ENCODE assay signal across 18 cellular contexts in the genomic region with DNA sequence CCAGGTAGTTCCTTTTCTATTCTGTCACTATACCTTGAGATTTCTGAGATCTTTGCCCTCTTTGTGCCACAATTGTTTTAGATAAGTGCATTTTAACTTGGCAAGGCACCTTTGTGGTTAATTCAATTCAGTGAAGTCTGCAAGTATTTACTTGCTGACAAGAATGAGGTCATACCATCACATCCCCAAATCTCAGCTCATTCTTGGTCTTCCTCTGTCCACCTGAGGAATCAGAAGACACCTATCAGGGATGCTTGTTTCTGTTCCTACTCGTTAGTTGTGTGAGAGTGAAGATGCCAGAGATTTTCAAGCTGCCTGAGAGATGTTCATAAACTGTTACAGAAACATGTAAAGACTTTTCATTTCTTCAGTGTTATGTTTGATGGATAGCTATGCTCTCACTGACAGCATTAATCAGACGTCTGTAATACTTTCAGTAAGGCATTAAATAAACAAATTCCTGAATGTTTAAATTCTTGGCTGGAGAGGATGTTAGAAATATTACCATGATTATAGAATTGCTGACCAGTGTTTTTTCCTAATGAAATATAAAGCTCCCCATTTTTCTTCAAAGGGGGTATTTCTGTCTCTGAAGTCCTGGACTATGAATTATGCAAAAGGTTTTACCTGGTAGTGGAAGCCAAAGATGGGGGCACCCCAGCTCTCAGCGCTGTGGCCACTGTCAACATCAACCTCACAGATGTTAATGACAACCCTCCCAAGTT.
A peak's percentile ranks its signal among the peaks of the same experiment; 100 is the strongest.
DNase-seq lines count a peak whose midpoint lies in the region; ATAC-seq, FAIRE-seq and TF ChIP-seq lines count a peak whose summit lies in the region.
"Had no signal": no experiment of that assay in that cellular context is flagged by ENCODE, and none has a peak within 500 bp of the region (broad histone marks: within the 10 kb centered on the region; RNA-seq: fewer than 3 reads in every experiment).

No MANE protein-coding gene starts in this region.

- H2AFZ ChIP-seq in HepG2 (ENCODE audit: low read length) (no peak overlapping the region), mammary epithelial cell (ENCODE audit: low read depth, low read length) (no peak overlapping the region), keratinocyte (ENCODE audit: control insufficient read depth, low read length) (no peak overlapping the region)

- no peak overlapping the region for H3K27ac Mint-ChIP-seq in progenitor cell of endocrine pancreas
- no peak overlapping the region for H3K27ac Mint-ChIP-seq in endodermal cell
- H3K27ac Mint-ChIP-seq: B cell; CD4-positive, alpha-beta memory T cell; H9 had no signal

- no peaks in the 10 kb centered on the region for H3K9me1 ChIP-seq in keratinocyte (ENCODE audit: control insufficient read depth, extremely low read depth, insufficient read depth, low read length)

- no peaks in the 10 kb centered on the region for H3K4me1 ChIP-seq in HepG2 (ENCODE audit: insufficient read depth, low read length)
- no peaks in the 10 kb centered on the region for H3K4me1 ChIP-seq in right lobe of liver
- peaks cover 12% of the 10 kb centered on the region for H3K4me1 ChIP-seq in mammary epithelial cell (ENCODE audit: insufficient read depth, low read length)
- H3K4me1 ChIP-seq in keratinocyte (ENCODE audit: control insufficient read depth, extremely low read depth, insufficient read depth, low read length): peaks cover 30% of the 10 kb centered on the region
- peaks cover 3% of the 10 kb centered on the region for H3K4me1 ChIP-seq in endodermal cell (ENCODE audit: control insufficient read depth, insufficient read depth, low read length)

- H3K27ac ChIP-seq in HepG2 (ENCODE audit: extremely low read length, insufficient read depth, low read length): no peak overlapping the region
- no peak overlapping the region for H3K27ac ChIP-seq in right lobe of liver
- H3K27ac ChIP-seq in mammary epithelial cell (ENCODE audit: insufficient read depth, low read depth, low read length): no peak overlapping the region
- H3K27ac ChIP-seq in keratinocyte (ENCODE audit: control insufficient read depth, insufficient read depth, low read length): no peak overlapping the region
- H3K27ac ChIP-seq in endodermal cell (ENCODE audit: low read depth, low read length): no peak overlapping the region
- H3K27ac ChIP-seq: C4-2B had no signal

- H3K27me3 ChIP-seq in HepG2 (ENCODE audit: control insufficient read depth in 1 of 2, insufficient read depth in 2 of 2, low read length in 2 of 2) (no peaks in the 10 kb centered on the region), right lobe of liver (no peaks in the 10 kb centered on the region), mammary epithelial cell (ENCODE audit: insufficient read depth, low read length) (peaks cover 17% of the 10 kb centered on the region), keratinocyte (ENCODE audit: control insufficient read depth, extremely low read depth, insufficient read depth, low read length) (peaks cover 31% of the 10 kb centered on the region), endodermal cell (ENCODE audit: control insufficient read depth, insufficient read depth, low read length, poor library complexity, severe bottlenecking) (no peaks in the 10 kb centered on the region)

- ATAC-seq in HepG2 (no peak), right lobe of liver (no peak)

- TF ChIP-seq POLR2A in HepG2 (IDR thresholded peaks at IDR 0.05; ENCODE audit: insufficient read depth in 1 of 2, low read depth in 2 of 2, low read length in 2 of 2) (no peak), right lobe of liver (IDR thresholded peaks at IDR 0.05) (no peak)

- H3K36me3 ChIP-seq in HepG2 (replicated peaks in 1 of 2; ENCODE audit: control insufficient read depth in 1 of 2, insufficient read depth in 2 of 2, low read length in 2 of 2) (no peaks in the 10 kb centered on the region), right lobe of liver (no peaks in the 10 kb centered on the region), mammary epithelial cell (ENCODE audit: insufficient read depth, low read length) (no peaks in the 10 kb centered on the region), keratinocyte (ENCODE audit: control insufficient read depth in 2 of 2, extremely low read depth in 1 of 2, insufficient read depth in 2 of 2, low read length in 2 of 2) (no peaks in the 10 kb centered on the region), endodermal cell (ENCODE audit: control insufficient read depth, insufficient read depth, low read length) (peaks cover 5% of the 10 kb centered on the region)

- intact Hi-C loops in HepG2 (cut with micrococcal nuclease; ENCODE audit: unreplicated experiment): no loop called here
- intact Hi-C loops in right lobe of liver (cut with DNase I): no loop called here
- intact Hi-C loops in mammary epithelial cell (cut with micrococcal nuclease): no loop called here

- 1% methylated on average over 3 of the region's 3 CpGs for WGBS in HepG2 (ENCODE audit: low lambda C conversion rate)
- 30% methylated on average over 3 of the region's 3 CpGs for WGBS in right lobe of liver (ENCODE audit: insufficient coverage, low coverage, low lambda C conversion rate, missing lambda C conversion rate)
- WGBS in mammary epithelial cell (ENCODE audit: low coverage, missing lambda C conversion rate): 33% methylated on average over 3 of the region's 3 CpGs
- WGBS in endodermal cell (ENCODE audit: insufficient coverage in 1 of 2, insufficient read length in 1 of 2), 2 experiments: 91% methylated on average over 3 of the region's 3 CpGs; no CpG with 5 or more reads in 1 of the 2 experiments

- H3K9me3 Mint-ChIP-seq in progenitor cell of endocrine pancreas (ENCODE audit: low read depth) (no peaks in the 10 kb centered on the region), endodermal cell (no peaks in the 10 kb centered on the region)
- H3K9me3 Mint-ChIP-seq: H9 had no signal

- H3K4me2 ChIP-seq in HepG2 (ENCODE audit: low read depth, low read length) (no peak overlapping the region), mammary epithelial cell (ENCODE audit: insufficient read depth, low read depth, low read length) (peak overlapping the region; percentile 10), keratinocyte (ENCODE audit: control insufficient read depth, extremely low read depth, insufficient read depth, low read depth, low read length) (peak overlapping the region; percentile 25)

- FAIRE-seq in HepG2 (lab: Jason Lieb, UNC) (no peak), keratinocyte (lab: Jason Lieb, UNC) (peak; percentile 90)
- FAIRE-seq: A204.1, GM12892, GM19239 had no signal

- H3K9ac ChIP-seq in HepG2 (ENCODE audit: insufficient read depth, low read depth, low read length): no peak overlapping the region
- H3K9ac ChIP-seq in mammary epithelial cell (ENCODE audit: insufficient read depth, low read length): no peak overlapping the region
- no peak overlapping the region for H3K9ac ChIP-seq in keratinocyte (ENCODE audit: control insufficient read depth, extremely low read depth, insufficient read depth, low read length)
- H3K9ac ChIP-seq in endodermal cell (ENCODE audit: extremely low read depth, low read length, poor library complexity, severe bottlenecking): no peak overlapping the region

- BruUV-seq in HepG2 (replicated peaks; lab: Mats Ljungman, UMichigan) (no TSS peak), mammary epithelial cell (replicated peaks; lab: Mats Ljungman, UMichigan) (no TSS peak)

- H4K20me1 ChIP-seq in HepG2 (ENCODE audit: insufficient read depth, low read length) (no peaks in the 10 kb centered on the region), mammary epithelial cell (ENCODE audit: insufficient read depth, low read length) (no peaks in the 10 kb centered on the region), keratinocyte (ENCODE audit: control insufficient read depth, extremely low read depth, insufficient read depth, low read length) (peaks cover 3% of the 10 kb centered on the region)

- no peak overlapping the region for H3K4me3 Mint-ChIP-seq in progenitor cell of endocrine pancreas (ENCODE audit: low read depth)
- no peak overlapping the region for H3K4me3 Mint-ChIP-seq in endodermal cell
- H3K4me3 Mint-ChIP-seq: B cell; CD4-positive, alpha-beta memory T cell; H9 had no signal

- no peak overlapping the region for H3K4me3 ChIP-seq in HepG2 (replicated peaks in 1 of 3; ENCODE audit: insufficient read depth in 1 of 3, low read depth in 2 of 3, low read length in 3 of 3)
- no peak overlapping the region for H3K4me3 ChIP-seq in right lobe of liver
- H3K4me3 ChIP-seq in mammary epithelial cell (replicated peaks in 1 of 3; ENCODE audit: insufficient read depth in 1 of 3, low read depth in 2 of 3, low read length in 3 of 3): no peak overlapping the region
- H3K4me3 ChIP-seq in keratinocyte (ENCODE audit: control insufficient read depth in 2 of 3, extremely low read depth in 1 of 3, insufficient read depth in 2 of 3, low read depth in 1 of 3, low read length in 3 of 3): no peak overlapping the region
- no peak overlapping the region for H3K4me3 ChIP-seq in endodermal cell (ENCODE audit: low read length)

- no peaks in the 10 kb centered on the region for H3K27me3 Mint-ChIP-seq in progenitor cell of endocrine pancreas
- no peaks in the 10 kb centered on the region for H3K27me3 Mint-ChIP-seq in endodermal cell (ENCODE audit: insufficient read depth)
- H3K27me3 Mint-ChIP-seq: B cell had no signal

- CTCF ChIA-PET in HepG2 (lab: Yijun Ruan, JAX; ENCODE audit: low intra/inter-chr PET ratio, low total read pairs) (no interaction called here), mammary epithelial cell (lab: Charles Lee; ENCODE audit: low non-redundant PET) (interaction anchor here (0.7 kb wide), 1 partner anchor 1901 kb away, joined by 4 read pairs; no protein-coding TSS in a partner anchor)

- H3K9me3 ChIP-seq in HepG2 (ENCODE audit: low read length) (no peaks in the 10 kb centered on the region), right lobe of liver (no peaks in the 10 kb centered on the region), mammary epithelial cell (replicated peaks; ENCODE audit: insufficient read depth, low read length) (no peaks in the 10 kb centered on the region), keratinocyte (ENCODE audit: control insufficient read depth, low read depth, low read length) (no peaks in the 10 kb centered on the region), endodermal cell (ENCODE audit: control insufficient read depth, low read length) (no peaks in the 10 kb centered on the region)

- no peak for DNase-seq in HepG2 (ENCODE audit: low spot score)
- no peak for DNase-seq in right lobe of liver
- DNase-seq in RPMI8226: peak; percentile 46
- DNase-seq in mammary epithelial cell: peak; percentile 75
- no peak for DNase-seq in keratinocyte (ENCODE audit: low read depth, low spot score)
- no peak for DNase-seq in islet precursor cell
- DNase-seq in progenitor cell of endocrine pancreas (ENCODE audit: low spot score, unreplicated experiment): no peak
- DNase-seq in endodermal cell: no peak
- DNase-seq: CD4-positive, alpha-beta memory T cell; DND-41; GDM1; GOT3; H9 had no signal

- peaks cover 15% of the 10 kb centered on the region for H3K4me1 Mint-ChIP-seq in progenitor cell of endocrine pancreas (ENCODE audit: low read depth)
- peaks cover 9% of the 10 kb centered on the region for H3K4me1 Mint-ChIP-seq in endodermal cell
- H3K4me1 Mint-ChIP-seq: B cell had no signal

- TF ChIP-seq RAD21 in HepG2 (CRISPR knock-in tag; IDR thresholded peaks at IDR 0.05): no peak

- TF ChIP-seq EP300 in HepG2 (IDR thresholded peaks at IDR 0.05; ENCODE audit: low read depth in 2 of 2, low read length in 2 of 2): no peak
- TF ChIP-seq EP300 in HepG2 (CRISPR knock-in tag; IDR thresholded peaks at IDR 0.05; ENCODE audit: borderline replicate concordance): no peak

- H3K36me3 Mint-ChIP-seq in progenitor cell of endocrine pancreas (ENCODE audit: insufficient read depth) (no peaks in the 10 kb centered on the region), endodermal cell (ENCODE audit: low read depth) (peaks cover 3% of the 10 kb centered on the region)
- H3K36me3 Mint-ChIP-seq: CD4-positive, alpha-beta memory T cell had no signal

- POLR2A ChIA-PET in HepG2 (lab: Yijun Ruan, JAX): no interaction called here

- TF ChIP-seq CTCF in HepG2 (CRISPR knock-in tag; IDR thresholded peaks at IDR 0.05) (no peak), right lobe of liver (IDR thresholded peaks at IDR 0.05) (no peak), mammary epithelial cell (conservative IDR thresholded peaks at IDR 0.05 in 1 of 2, IDR thresholded peaks at IDR 0.05 in 1 of 2; ENCODE audit: extremely low read depth in 1 of 2, insufficient read depth in 1 of 2, low read depth in 1 of 2, low read length in 2 of 2) (no peak), keratinocyte (optimal IDR thresholded peaks at IDR 0.05 in 1 of 3, IDR thresholded peaks at IDR 0.05 in 1 of 3, conservative IDR thresholded peaks at IDR 0.05 in 1 of 3; ENCODE audit: extremely low read depth in 1 of 3, insufficient read depth in 2 of 3, low read length in 3 of 3) (no peak), progenitor cell of endocrine pancreas (IDR thresholded peaks at IDR 0.05; ENCODE audit: unreplicated experiment) (no peak), endodermal cell (conservative IDR thresholded peaks at IDR 0.05) (no peak)

- H3K79me2 ChIP-seq in HepG2 (ENCODE audit: insufficient read depth, low read length) (no peaks in the 10 kb centered on the region), mammary epithelial cell (ENCODE audit: insufficient read depth, low read length) (no peaks in the 10 kb centered on the region), keratinocyte (ENCODE audit: control insufficient read depth, insufficient read depth, low read length) (no peaks in the 10 kb centered on the region)

- in situ Hi-C loops in HepG2 (cut with HindIII; ENCODE audit: extremely low pct_ligation_motif_present, low pct_unique_long_range_greater_than_20kb): no loop called here
- in situ Hi-C loops in mammary epithelial cell (cut with MboI; ENCODE audit: low sequenced_read_pairs in 2 of 2): no loop called here

- dilution Hi-C loops in mammary epithelial cell (cut with HindIII; ENCODE audit: low sequenced_read_pairs): no loop called here
- dilution Hi-C loops in keratinocyte (cut with MboI; ENCODE audit: extremely low pct_ligation_motif_present, low sequenced_read_pairs): no loop called here

Comparison
In these comparisons a context has a peak if more than half of its experiments do, and no peak if none do; other contexts are left out.
1. DNase-seq: peak in RPMI8226 (single experiment) and mammary epithelial cell (single experiment); none in HepG2 (single experiment), right lobe of liver (0 of 3), keratinocyte (single experiment), islet precursor cell (single experiment), progenitor cell of endocrine pancreas (single experiment) and endodermal cell (single experiment).